Comparison of ENCODE assay signal across 23 cellular contexts in genomic region chr4:105208556-105208955, GRCh38.
"Had no signal": no experiment of that assay in that cellular context is flagged by ENCODE, and none has a peak within 500 bp of the region (broad histone marks: within the 10 kb centered on the region; RNA-seq: fewer than 3 reads in every experiment).

No MANE protein-coding gene starts in this region.

- H3K9ac ChIP-seq: parathyroid adenoma had no signal

- H3K4me1 ChIP-seq: esophagus muscularis mucosa, gastroesophageal sphincter, right atrium auricular region had no signal

- H3K9me3 ChIP-seq: esophagus muscularis mucosa, gastroesophageal sphincter, heart left ventricle, right atrium auricular region, suprapubic skin, transverse colon had no signal

- H3K4me3 ChIP-seq: dorsolateral prefrontal cortex, esophagus muscularis mucosa, gastroesophageal sphincter, heart left ventricle, hepatocyte, lung, right atrium auricular region, smooth muscle cell, suprapubic skin, transverse colon had no signal

- H3K27ac ChIP-seq: dorsolateral prefrontal cortex, epithelial cell of prostate, esophagus muscularis mucosa, foreskin keratinocyte, gastroesophageal sphincter, heart left ventricle, hepatocyte, parathyroid adenoma, right atrium auricular region, suprapubic skin, transverse colon had no signal

- DNase-seq: dorsolateral prefrontal cortex; effector CD4-positive, alpha-beta T cell; foreskin keratinocyte; heart left ventricle; kidney; natural killer cell; stimulated activated CD4-positive, alpha-beta T cell treated with anti-CD3 and anti-CD28 coated beads, Interleukin-12 subunit alpha, Interleukin-12 subunit beta, amount 100 ng/mL, for 4 hours; stimulated activated CD4-positive, alpha-beta T cell treated with anti-CD3 and anti-CD28 coated beads, Interleukin-1b, Interleukin-23, amount 100 ng/mL, for 48 hours; stimulated activated CD4-positive, alpha-beta T cell treated with anti-CD3 and anti-CD28 coated beads, Interleukin-4, amount 100 ng/mL, for 1 hour; stimulated activated CD8-positive, alpha-beta memory T cell treated with anti-CD3 and anti-CD28 coated beads, Interleukin-4, amount 100 ng/mL, for 48 hours; stimulated activated naive CD4-positive, alpha-beta T cell; stimulated activated naive CD8-positive, alpha-beta T cell treated with anti-CD3 and anti-CD28 coated beads, Interleukin-15, amount 100 ng/mL, for 72 hours; transverse colon had no signal

- FAIRE-seq: colon, kidney had no signal

- H3K4me2 ChIP-seq: hepatocyte, smooth muscle cell had no signal

- H2AFZ ChIP-seq: hepatocyte, parathyroid adenoma had no signal

- H3K36me3 ChIP-seq: right atrium auricular region, suprapubic skin, transverse colon had no signal

- H3K27me3 ChIP-seq: dorsolateral prefrontal cortex, esophagus muscularis mucosa, foreskin keratinocyte, gastroesophageal sphincter, heart left ventricle, hepatocyte, right atrium auricular region, suprapubic skin, transverse colon had no signal
